ENCODE assay signal across 8 cellular contexts in the genomic region with DNA sequence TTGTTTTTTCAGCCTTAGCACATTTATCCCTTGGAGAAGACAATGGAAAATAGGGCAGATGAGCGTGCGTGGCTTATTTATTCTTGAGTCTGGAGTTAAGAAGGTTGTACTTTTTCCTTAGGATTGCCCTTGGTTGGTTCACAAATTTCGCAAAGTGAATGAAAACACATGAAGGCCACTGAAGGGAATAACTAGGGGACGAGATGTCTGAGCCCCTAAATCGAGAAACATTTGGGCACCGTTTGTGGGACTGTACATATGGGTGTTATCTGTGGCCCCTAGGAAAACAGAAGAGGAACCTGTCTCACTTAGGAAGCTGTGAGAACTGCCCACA. TPM values are rescaled to one million over a fixed set of nuclear protein-coding genes. Genes with fewer than 3 reads are reported as not detected.
DNase-seq lines count a peak whose midpoint lies in the region; ATAC-seq and TF ChIP-seq lines count a peak whose summit lies in the region.

No MANE protein-coding gene starts in this region.

- H3K9ac ChIP-seq in SU-DHL-6 (ENCODE audit: low read length): no peak overlapping the region

- no peaks in the 10 kb centered on the region for H3K9me3 ChIP-seq in SU-DHL-6 (ENCODE audit: insufficient read depth, low read length)

- H3K4me3 Mint-ChIP-seq in activated CD8-positive, alpha-beta memory T cell treated with anti-CD3 and anti-CD28 coated beads, Interleukin-2, amount 10 ng/mL, durations not matched to agents 7 days and 5 days: peak overlapping the region; percentile 87
- H3K4me3 Mint-ChIP-seq in stimulated activated naive CD8-positive, alpha-beta T cell treated with anti-CD3 and anti-CD28 coated beads, Interleukin-15, amount 100 ng/mL, for 72 hours: peak overlapping the region; percentile 85 to 91

- H3K27me3 Mint-ChIP-seq in activated CD8-positive, alpha-beta memory T cell treated with anti-CD3 and anti-CD28 coated beads, Interleukin-2, amount 10 ng/mL, durations not matched to agents 7 days and 5 days: no peaks in the 10 kb centered on the region
- no peaks in the 10 kb centered on the region for H3K27me3 Mint-ChIP-seq in stimulated activated naive CD8-positive, alpha-beta T cell treated with anti-CD3 and anti-CD28 coated beads, Interleukin-15, amount 100 ng/mL, for 72 hours

- DNase-seq in activated CD8-positive, alpha-beta memory T cell treated with anti-CD3 and anti-CD28 coated beads, Interleukin-2, amount 10 ng/mL, durations not matched to agents 7 days and 5 days: no peak
- no peak for DNase-seq in activated CD8-positive, alpha-beta memory T cell treated with anti-CD3 and anti-CD28 coated beads for 24 hours
- no peak for DNase-seq in foreskin fibroblast
- DNase-seq in stimulated activated naive CD8-positive, alpha-beta T cell treated with anti-CD3 and anti-CD28 coated beads, Interleukin-15, amount 100 ng/mL, for 72 hours: no peak
- DNase-seq in hypothalamus (lab: John Stamatoyannopoulos, UW): no peak

- H3K36me3 Mint-ChIP-seq in activated CD8-positive, alpha-beta memory T cell treated with anti-CD3 and anti-CD28 coated beads, Interleukin-2, amount 10 ng/mL, durations not matched to agents 7 days and 5 days: no peaks in the 10 kb centered on the region

- TF ChIP-seq CTCF in SU-DHL-6 (IDR thresholded peaks at IDR 0.05; ENCODE audit: insufficient read depth, low read length, poor library complexity, severe bottlenecking): no peak
- no peak for TF ChIP-seq CTCF in foreskin fibroblast (IDR thresholded peaks at IDR 0.05; ENCODE audit: low read depth, low read length)

- H3K9me2 ChIP-seq in SU-DHL-6 (replicated peaks; ENCODE audit: insufficient read depth, low read length): no peaks in the 10 kb centered on the region

- CTCF ChIA-PET in activated CD8-positive, alpha-beta memory T cell treated with anti-CD3 and anti-CD28 coated beads, Interleukin-2, amount 10 ng/mL, durations not matched to agents 7 days and 5 days (lab: Charles Lee): interaction anchor here (1.0 to 4.0 kb wide), 3 partner anchors 47 to 106 kb away, joined by 4 to 23 read pairs (median 4); no protein-coding TSS in a partner anchor

- H3K27me3 ChIP-seq in SU-DHL-6 (ENCODE audit: low read length): no peaks in the 10 kb centered on the region

- no peak overlapping the region for H3K4me3 ChIP-seq in SU-DHL-6 (ENCODE audit: insufficient read depth, low read length, poor library complexity, severe bottlenecking)
- peak overlapping the region; percentile 56 to 76 for H3K4me3 ChIP-seq in foreskin fibroblast (ENCODE audit: low read depth in 1 of 2, low read length in 2 of 2)

- H2AFZ ChIP-seq in SU-DHL-6 (ENCODE audit: low read depth, low read length, severe bottlenecking): no peak overlapping the region

- no peak for ATAC-seq in activated CD8-positive, alpha-beta memory T cell treated with anti-CD3 and anti-CD28 coated beads, Interleukin-2, amount 10 ng/mL, durations not matched to agents 7 days and 5 days
- no peak for ATAC-seq in stimulated activated naive CD8-positive, alpha-beta T cell treated with anti-CD3 and anti-CD28 coated beads, Interleukin-15, amount 100 ng/mL, for 72 hours
- ATAC-seq in HG03139 (IDR thresholded peaks at IDR 0.05; ENCODE audit: unreplicated experiment): no peak
- ATAC-seq in GM19328 (IDR thresholded peaks at IDR 0.05; ENCODE audit: unreplicated experiment): no peak

- H3K27ac ChIP-seq in SU-DHL-6 (ENCODE audit: low read depth, low read length): no peak overlapping the region

- no peaks in the 10 kb centered on the region for H3K36me3 ChIP-seq in SU-DHL-6 (ENCODE audit: low read length)

- H3K27ac Mint-ChIP-seq in activated CD8-positive, alpha-beta memory T cell treated with anti-CD3 and anti-CD28 coated beads, Interleukin-2, amount 10 ng/mL, durations not matched to agents 7 days and 5 days: peak overlapping the region; percentile 92
- no peak overlapping the region for H3K27ac Mint-ChIP-seq in stimulated activated naive CD8-positive, alpha-beta T cell treated with anti-CD3 and anti-CD28 coated beads, Interleukin-15, amount 100 ng/mL, for 72 hours

- no peaks in the 10 kb centered on the region for H3K9me3 Mint-ChIP-seq in activated CD8-positive, alpha-beta memory T cell treated with anti-CD3 and anti-CD28 coated beads, Interleukin-2, amount 10 ng/mL, durations not matched to agents 7 days and 5 days (ENCODE audit: low read depth)
- no peaks in the 10 kb centered on the region for H3K9me3 Mint-ChIP-seq in stimulated activated naive CD8-positive, alpha-beta T cell treated with anti-CD3 and anti-CD28 coated beads, Interleukin-15, amount 100 ng/mL, for 72 hours

- peaks cover 7% of the 10 kb centered on the region; the same call in 1 of the 2 replicates for H3F3A ChIP-seq in SU-DHL-6 (ENCODE audit: insufficient read depth)

- peak overlapping the region; percentile 42 for H3K4me2 ChIP-seq in SU-DHL-6 (ENCODE audit: low read depth, low read length, poor library complexity, severe bottlenecking)

- no peaks in the 10 kb centered on the region for H4K20me1 ChIP-seq in SU-DHL-6 (ENCODE audit: low read depth, low read length)

- no peaks in the 10 kb centered on the region for H3K79me2 ChIP-seq in SU-DHL-6 (ENCODE audit: insufficient read depth, low read length)

- peaks cover 41% of the 10 kb centered on the region for H3K4me1 Mint-ChIP-seq in activated CD8-positive, alpha-beta memory T cell treated with anti-CD3 and anti-CD28 coated beads, Interleukin-2, amount 10 ng/mL, durations not matched to agents 7 days and 5 days
- H3K4me1 Mint-ChIP-seq in stimulated activated naive CD8-positive, alpha-beta T cell treated with anti-CD3 and anti-CD28 coated beads, Interleukin-15, amount 100 ng/mL, for 72 hours: peaks cover 53% of the 10 kb centered on the region

RNA-seq across cellular contexts. Expression of gene TRIM27, which starts 19.4 kb away (rescaled TPM):
- 10 to 100 TPM; 52.5 to 62.9 TPM for total RNA-seq in activated CD8-positive, alpha-beta memory T cell treated with anti-CD3 and anti-CD28 coated beads, Interleukin-2, amount 10 ng/mL, durations not matched to agents 7 days and 5 days
